ENCODE assay signal across 1 cellular context in the genomic region with DNA sequence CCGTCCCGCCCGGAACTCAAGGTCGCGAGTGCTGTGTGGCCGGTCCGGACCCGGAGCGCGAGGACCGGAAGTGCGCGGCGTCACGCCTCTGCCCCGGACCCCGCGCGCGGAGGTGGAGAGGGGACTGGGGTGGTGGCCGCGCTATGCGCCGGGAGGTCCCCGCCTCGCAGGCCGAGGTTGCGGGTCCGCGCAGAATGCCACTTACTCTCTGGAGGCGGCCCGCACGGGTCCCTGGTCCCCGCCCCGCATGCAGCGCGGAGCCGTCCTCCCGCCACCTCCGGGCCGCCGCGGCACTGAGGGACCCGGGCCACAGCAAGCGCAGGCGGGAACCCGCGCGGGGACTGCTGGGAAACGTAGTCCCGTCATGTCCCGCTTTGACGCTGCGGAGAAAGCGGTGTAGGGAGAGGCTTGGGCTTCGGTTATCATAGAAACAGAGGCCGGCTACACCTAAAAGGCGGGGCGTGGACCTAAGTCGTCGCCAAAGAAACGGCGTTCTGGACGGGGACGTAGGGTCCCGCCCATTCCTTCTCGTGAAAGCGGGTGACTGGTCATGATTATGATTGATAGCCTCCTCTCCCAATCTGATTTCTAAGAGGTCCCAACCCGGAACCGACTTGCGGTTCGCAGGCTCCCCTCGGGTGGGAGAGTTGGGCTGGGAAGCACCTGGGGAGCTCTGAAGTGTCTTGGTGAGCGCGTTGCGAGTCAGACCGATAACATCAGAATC.
TF ChIP-seq lines count a peak whose summit lies in the region.

ZNF837 (minus strand) TSS at position 295 of the 724 bp plus-strand sequence. CDS start 11,698 bp downstream, outside the sequence.

TF ChIP-seq in A549, 52 proteins besides CTCF, POLR2A, EP300 and RAD21 (continued from another document):
- TF ChIP-seq, protein P1, sequence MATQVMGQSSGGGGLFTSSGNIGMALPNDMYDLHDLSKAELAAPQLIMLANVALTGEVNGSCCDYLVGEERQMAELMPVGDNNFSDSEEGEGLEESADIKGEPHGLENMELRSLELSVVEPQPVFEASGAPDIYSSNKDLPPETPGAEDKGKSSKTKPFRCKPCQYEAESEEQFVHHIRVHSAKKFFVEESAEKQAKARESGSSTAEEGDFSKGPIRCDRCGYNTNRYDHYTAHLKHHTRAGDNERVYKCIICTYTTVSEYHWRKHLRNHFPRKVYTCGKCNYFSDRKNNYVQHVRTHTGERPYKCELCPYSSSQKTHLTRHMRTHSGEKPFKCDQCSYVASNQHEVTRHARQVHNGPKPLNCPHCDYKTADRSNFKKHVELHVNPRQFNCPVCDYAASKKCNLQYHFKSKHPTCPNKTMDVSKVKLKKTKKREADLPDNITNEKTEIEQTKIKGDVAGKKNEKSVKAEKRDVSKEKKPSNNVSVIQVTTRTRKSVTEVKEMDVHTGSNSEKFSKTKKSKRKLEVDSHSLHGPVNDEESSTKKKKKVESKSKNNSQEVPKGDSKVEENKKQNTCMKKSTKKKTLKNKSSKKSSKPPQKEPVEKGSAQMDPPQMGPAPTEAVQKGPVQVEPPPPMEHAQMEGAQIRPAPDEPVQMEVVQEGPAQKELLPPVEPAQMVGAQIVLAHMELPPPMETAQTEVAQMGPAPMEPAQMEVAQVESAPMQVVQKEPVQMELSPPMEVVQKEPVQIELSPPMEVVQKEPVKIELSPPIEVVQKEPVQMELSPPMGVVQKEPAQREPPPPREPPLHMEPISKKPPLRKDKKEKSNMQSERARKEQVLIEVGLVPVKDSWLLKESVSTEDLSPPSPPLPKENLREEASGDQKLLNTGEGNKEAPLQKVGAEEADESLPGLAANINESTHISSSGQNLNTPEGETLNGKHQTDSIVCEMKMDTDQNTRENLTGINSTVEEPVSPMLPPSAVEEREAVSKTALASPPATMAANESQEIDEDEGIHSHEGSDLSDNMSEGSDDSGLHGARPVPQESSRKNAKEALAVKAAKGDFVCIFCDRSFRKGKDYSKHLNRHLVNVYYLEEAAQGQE (IDR thresholded peaks at IDR 0.05), result no peak; the same call in 1 of the 2 replicates
- TF ChIP-seq, protein P2, sequence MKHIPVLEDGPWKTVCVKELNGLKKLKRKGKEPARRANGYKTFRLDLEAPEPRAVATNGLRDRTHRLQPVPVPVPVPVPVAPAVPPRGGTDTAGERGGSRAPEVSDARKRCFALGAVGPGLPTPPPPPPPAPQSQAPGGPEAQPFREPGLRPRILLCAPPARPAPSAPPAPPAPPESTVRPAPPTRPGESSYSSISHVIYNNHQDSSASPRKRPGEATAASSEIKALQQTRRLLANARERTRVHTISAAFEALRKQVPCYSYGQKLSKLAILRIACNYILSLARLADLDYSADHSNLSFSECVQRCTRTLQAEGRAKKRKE (CRISPR knock-in tag; IDR thresholded peaks at IDR 0.05; ENCODE audit: low read depth), result peak; percentile 64; the same call in 1 of the 2 replicates
- TF ChIP-seq BHLHE40 (IDR thresholded peaks at IDR 0.05; ENCODE audit: low read depth, low read length) (no peak), EHF (CRISPR knock-in tag; IDR thresholded peaks at IDR 0.05) (peak; percentile 79; the same call in 1 of the 2 replicates), TFCP2L1 (CRISPR knock-in tag; IDR thresholded peaks at IDR 0.05) (peak; percentile 83), PBX3 (IDR thresholded peaks at IDR 0.05) (peak; percentile 98), EHMT2 (IDR thresholded peaks at IDR 0.05; ENCODE audit: low read depth) (no peak), HOXB13 (CRISPR knock-in tag; IDR thresholded peaks at IDR 0.05; ENCODE audit: low read depth) (peak; percentile 59; the same call in 1 of the 2 replicates), ZSCAN20 (CRISPR knock-in tag; IDR thresholded peaks at IDR 0.05) (no peak), HOXA7 (CRISPR knock-in tag; IDR thresholded peaks at IDR 0.05) (no peak), RNF2 (IDR thresholded peaks at IDR 0.05; ENCODE audit: borderline replicate concordance, low read depth) (no peak), CBX2 (IDR thresholded peaks at IDR 0.05; ENCODE audit: borderline replicate concordance, low read depth) (no peak), ZC3H11A (IDR thresholded peaks at IDR 0.05) (no peak; the same call in 1 of the 2 replicates), BCL3 (IDR thresholded peaks at IDR 0.05) (peak; percentile 94), NR3C1 (IDR thresholded peaks at IDR 0.05) (no peak), HDAC2 (IDR thresholded peaks at IDR 0.05) (no peak), CBX8 (IDR thresholded peaks at IDR 0.05) (no peak), RCOR1 (IDR thresholded peaks at IDR 0.05; ENCODE audit: low read depth, low read length) (no peak), SREBF2 (IDR thresholded peaks at IDR 0.05) (no peak), JUN (IDR thresholded peaks at IDR 0.05) (peak; percentile 93 to 100), HES2 (IDR thresholded peaks at IDR 0.05) (no peak), RFX5 (IDR thresholded peaks at IDR 0.05) (no peak), MYC (IDR thresholded peaks at IDR 0.05; ENCODE audit: borderline replicate concordance, low read length) (peak; percentile 62), RARB (CRISPR knock-in tag; IDR thresholded peaks at IDR 0.05) (no peak), ZNF302 (CRISPR knock-in tag; IDR thresholded peaks at IDR 0.05) (no peak), MAZ (IDR thresholded peaks at IDR 0.05; ENCODE audit: borderline replicate concordance, low read depth, low read length) (peak; percentile 72; the same call in 1 of the 2 replicates), PHF8 (IDR thresholded peaks at IDR 0.05; ENCODE audit: borderline replicate concordance, low read depth) (peak; percentile 90), KDM5A (IDR thresholded peaks at IDR 0.05) (peak; percentile 74), NPAS2 (CRISPR knock-in tag; IDR thresholded peaks at IDR 0.05; ENCODE audit: borderline replicate concordance) (no peak), ZFP36 (IDR thresholded peaks at IDR 0.05; ENCODE audit: borderline replicate concordance, partially characterized antibody) (no peak), SMC3 (IDR thresholded peaks at IDR 0.05) (no peak; the same call in 2 of the 3 replicates)
- TF ChIP-seq, protein P3, sequence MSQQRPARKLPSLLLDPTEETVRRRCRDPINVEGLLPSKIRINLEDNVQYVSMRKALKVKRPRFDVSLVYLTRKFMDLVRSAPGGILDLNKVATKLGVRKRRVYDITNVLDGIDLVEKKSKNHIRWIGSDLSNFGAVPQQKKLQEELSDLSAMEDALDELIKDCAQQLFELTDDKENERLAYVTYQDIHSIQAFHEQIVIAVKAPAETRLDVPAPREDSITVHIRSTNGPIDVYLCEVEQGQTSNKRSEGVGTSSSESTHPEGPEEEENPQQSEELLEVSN (IDR thresholded peaks at IDR 0.05; ENCODE audit: borderline replicate concordance, low read depth), result peak; percentile 91
